In the genomic region with DNA sequence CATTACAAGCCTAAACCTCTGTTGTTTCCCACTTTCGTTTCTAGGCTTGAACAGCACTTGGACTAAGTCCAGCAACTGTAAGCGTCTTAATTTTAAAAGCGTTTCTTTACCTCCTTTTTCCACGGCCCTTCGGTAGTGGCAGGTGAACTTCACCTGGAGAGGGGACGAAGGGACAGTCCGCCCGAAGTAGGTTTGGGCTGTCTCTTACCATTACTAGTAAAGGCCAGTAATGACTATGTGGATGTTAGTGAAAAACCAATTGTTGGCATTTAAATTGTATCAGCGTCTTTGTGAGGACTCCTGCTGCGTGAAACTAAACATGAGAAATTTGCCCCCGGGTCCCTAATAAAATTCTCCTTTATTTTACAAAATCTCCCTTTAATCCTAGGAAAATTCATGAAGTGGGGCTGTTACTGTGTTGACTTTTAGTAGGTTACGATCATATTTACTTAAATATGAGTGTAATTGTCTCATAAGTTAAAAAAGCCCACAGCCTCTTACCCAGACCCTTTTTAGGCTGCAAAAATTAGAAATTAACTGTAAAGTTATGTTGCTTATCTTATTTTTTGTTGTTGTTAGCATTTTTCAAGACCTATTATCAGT, we compare ENCODE assay signal across 1 cellular context.
A peak's percentile ranks its signal among the peaks of the same experiment; 100 is the strongest.
TF ChIP-seq lines count a peak whose summit lies in the region.

No MANE protein-coding gene starts in this region.

TF ChIP-seq in HEK293, 187 proteins besides CTCF, POLR2A, EP300 and RAD21 (continued from another document):
- TF ChIP-seq, protein P1, sequence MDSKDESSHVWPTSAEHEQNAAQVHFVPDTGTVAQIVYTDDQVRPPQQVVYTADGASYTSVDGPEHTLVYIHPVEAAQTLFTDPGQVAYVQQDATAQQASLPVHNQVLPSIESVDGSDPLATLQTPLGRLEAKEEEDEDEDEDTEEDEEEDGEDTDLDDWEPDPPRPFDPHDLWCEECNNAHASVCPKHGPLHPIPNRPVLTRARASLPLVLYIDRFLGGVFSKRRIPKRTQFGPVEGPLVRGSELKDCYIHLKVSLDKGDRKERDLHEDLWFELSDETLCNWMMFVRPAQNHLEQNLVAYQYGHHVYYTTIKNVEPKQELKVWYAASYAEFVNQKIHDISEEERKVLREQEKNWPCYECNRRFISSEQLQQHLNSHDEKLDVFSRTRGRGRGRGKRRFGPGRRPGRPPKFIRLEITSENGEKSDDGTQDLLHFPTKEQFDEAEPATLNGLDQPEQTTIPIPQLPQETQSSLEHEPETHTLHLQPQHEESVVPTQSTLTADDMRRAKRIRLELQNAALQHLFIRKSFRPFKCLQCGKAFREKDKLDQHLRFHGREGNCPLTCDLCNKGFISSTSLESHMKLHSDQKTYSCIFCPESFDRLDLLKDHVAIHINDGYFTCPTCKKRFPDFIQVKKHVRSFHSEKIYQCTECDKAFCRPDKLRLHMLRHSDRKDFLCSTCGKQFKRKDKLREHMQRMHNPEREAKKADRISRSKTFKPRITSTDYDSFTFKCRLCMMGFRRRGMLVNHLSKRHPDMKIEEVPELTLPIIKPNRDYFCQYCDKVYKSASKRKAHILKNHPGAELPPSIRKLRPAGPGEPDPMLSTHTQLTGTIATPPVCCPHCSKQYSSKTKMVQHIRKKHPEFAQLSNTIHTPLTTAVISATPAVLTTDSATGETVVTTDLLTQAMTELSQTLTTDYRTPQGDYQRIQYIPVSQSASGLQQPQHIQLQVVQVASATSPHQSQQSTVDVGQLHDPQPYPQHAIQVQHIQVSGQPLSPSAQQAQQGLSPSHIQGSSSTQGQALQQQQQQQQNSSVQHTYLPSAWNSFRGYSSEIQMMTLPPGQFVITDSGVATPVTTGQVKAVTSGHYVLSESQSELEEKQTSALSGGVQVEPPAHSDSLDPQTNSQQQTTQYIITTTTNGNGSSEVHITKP (tag by site-specific recombination; IDR thresholded peaks at IDR 0.05), result no peak
- TF ChIP-seq ZNF239 (tag by site-specific recombination; IDR thresholded peaks at IDR 0.05) (no peak), ZNF157 (tag by site-specific recombination; IDR thresholded peaks at IDR 0.05) (no peak), GLI2 (tag by site-specific recombination; IDR thresholded peaks at IDR 0.05; ENCODE audit: borderline replicate concordance, low read depth) (no peak), ZNF133 (tag by site-specific recombination; IDR thresholded peaks at IDR 0.05) (no peak), ZNF843 (tag by site-specific recombination; IDR thresholded peaks at IDR 0.05) (no peak), ZNF391 (tag by site-specific recombination; IDR thresholded peaks at IDR 0.05; ENCODE audit: borderline replicate concordance, low read depth) (no peak), ZNF335 (tag by site-specific recombination; conservative IDR thresholded peaks at IDR 0.05) (peak; percentile 34), ZNF433 (tag by site-specific recombination; IDR thresholded peaks at IDR 0.05; ENCODE audit: low read depth) (no peak), KLF10 (tag by site-specific recombination; IDR thresholded peaks at IDR 0.05) (no peak), ZNF621 (tag by site-specific recombination; IDR thresholded peaks at IDR 0.05) (no peak), ZNF658 (tag by site-specific recombination; IDR thresholded peaks at IDR 0.05) (no peak), ZNF404 (tag by site-specific recombination; IDR thresholded peaks at IDR 0.05) (no peak), ZNF174 (tag by site-specific recombination; IDR thresholded peaks at IDR 0.05) (no peak), ZNF677 (tag by site-specific recombination; IDR thresholded peaks at IDR 0.05) (no peak), YY2 (tag by site-specific recombination; IDR thresholded peaks at IDR 0.05) (no peak), ZFP41 (tag by site-specific recombination; IDR thresholded peaks at IDR 0.05; ENCODE audit: borderline replicate concordance) (no peak), OSR2 (tag by site-specific recombination; IDR thresholded peaks at IDR 0.05) (no peak), ZNF266 (tag by site-specific recombination; IDR thresholded peaks at IDR 0.05; ENCODE audit: low read depth) (no peak), MZF1 (tag by site-specific recombination; IDR thresholded peaks at IDR 0.05; ENCODE audit: borderline replicate concordance) (no peak), ZNF211 (tag by site-specific recombination; IDR thresholded peaks at IDR 0.05; ENCODE audit: low read depth) (no peak), ZNF600 (tag by site-specific recombination; IDR thresholded peaks at IDR 0.05) (0 out of 2 replicates have a peak, but pooled peaks have one; percentile 8), KLF16 (tag by site-specific recombination; IDR thresholded peaks at IDR 0.05) (no peak), SP7 (tag by site-specific recombination; IDR thresholded peaks at IDR 0.05) (no peak), SETDB1 (IDR thresholded peaks at IDR 0.05; ENCODE audit: insufficient read length, low read length) (no peak), SCRT1 (tag by site-specific recombination; IDR thresholded peaks at IDR 0.05; ENCODE audit: borderline replicate concordance) (no peak), ZNF132 (tag by site-specific recombination; IDR thresholded peaks at IDR 0.05; ENCODE audit: borderline replicate concordance) (no peak), ZNF785 (tag by site-specific recombination; IDR thresholded peaks at IDR 0.05) (no peak), ZBTB1 (tag by site-specific recombination; IDR thresholded peaks at IDR 0.05) (no peak), ZNF529 (tag by site-specific recombination; IDR thresholded peaks at IDR 0.05; ENCODE audit: insufficient replicate concordance) (no peak), ZNF792 (tag by site-specific recombination; IDR thresholded peaks at IDR 0.05) (no peak), ZNF223 (tag by site-specific recombination; IDR thresholded peaks at IDR 0.05) (no peak), ZNF548 (tag by site-specific recombination; IDR thresholded peaks at IDR 0.05) (no peak), HOXC10 (CRISPR knock-in tag; IDR thresholded peaks at IDR 0.05) (no peak), ZSCAN16 (tag by site-specific recombination; IDR thresholded peaks at IDR 0.05) (no peak), HOXA7 (CRISPR knock-in tag; IDR thresholded peaks at IDR 0.05; ENCODE audit: borderline replicate concordance) (no peak), ZNF121 (tag by site-specific recombination; IDR thresholded peaks at IDR 0.05) (no peak)
- TF ChIP-seq, protein P2, sequence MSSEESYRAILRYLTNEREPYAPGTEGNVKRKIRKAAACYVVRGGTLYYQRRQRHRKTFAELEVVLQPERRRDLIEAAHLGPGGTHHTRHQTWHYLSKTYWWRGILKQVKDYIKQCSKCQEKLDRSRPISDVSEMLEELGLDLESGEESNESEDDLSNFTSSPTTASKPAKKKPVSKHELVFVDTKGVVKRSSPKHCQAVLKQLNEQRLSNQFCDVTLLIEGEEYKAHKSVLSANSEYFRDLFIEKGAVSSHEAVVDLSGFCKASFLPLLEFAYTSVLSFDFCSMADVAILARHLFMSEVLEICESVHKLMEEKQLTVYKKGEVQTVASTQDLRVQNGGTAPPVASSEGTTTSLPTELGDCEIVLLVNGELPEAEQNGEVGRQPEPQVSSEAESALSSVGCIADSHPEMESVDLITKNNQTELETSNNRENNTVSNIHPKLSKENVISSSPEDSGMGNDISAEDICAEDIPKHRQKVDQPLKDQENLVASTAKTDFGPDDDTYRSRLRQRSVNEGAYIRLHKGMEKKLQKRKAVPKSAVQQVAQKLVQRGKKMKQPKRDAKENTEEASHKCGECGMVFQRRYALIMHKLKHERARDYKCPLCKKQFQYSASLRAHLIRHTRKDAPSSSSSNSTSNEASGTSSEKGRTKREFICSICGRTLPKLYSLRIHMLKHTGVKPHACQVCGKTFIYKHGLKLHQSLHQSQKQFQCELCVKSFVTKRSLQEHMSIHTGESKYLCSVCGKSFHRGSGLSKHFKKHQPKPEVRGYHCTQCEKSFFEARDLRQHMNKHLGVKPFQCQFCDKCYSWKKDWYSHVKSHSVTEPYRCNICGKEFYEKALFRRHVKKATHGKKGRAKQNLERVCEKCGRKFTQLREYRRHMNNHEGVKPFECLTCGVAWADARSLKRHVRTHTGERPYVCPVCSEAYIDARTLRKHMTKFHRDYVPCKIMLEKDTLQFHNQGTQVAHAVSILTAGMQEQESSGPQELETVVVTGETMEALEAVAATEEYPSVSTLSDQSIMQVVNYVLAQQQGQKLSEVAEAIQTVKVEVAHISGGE (tag by site-specific recombination; conservative IDR thresholded peaks at IDR 0.05; ENCODE audit: low read depth), result no peak
- TF ChIP-seq, protein P3, sequence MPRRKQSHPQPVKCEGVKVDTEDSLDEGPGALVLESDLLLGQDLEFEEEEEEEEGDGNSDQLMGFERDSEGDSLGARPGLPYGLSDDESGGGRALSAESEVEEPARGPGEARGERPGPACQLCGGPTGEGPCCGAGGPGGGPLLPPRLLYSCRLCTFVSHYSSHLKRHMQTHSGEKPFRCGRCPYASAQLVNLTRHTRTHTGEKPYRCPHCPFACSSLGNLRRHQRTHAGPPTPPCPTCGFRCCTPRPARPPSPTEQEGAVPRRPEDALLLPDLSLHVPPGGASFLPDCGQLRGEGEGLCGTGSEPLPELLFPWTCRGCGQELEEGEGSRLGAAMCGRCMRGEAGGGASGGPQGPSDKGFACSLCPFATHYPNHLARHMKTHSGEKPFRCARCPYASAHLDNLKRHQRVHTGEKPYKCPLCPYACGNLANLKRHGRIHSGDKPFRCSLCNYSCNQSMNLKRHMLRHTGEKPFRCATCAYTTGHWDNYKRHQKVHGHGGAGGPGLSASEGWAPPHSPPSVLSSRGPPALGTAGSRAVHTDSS (tag by site-specific recombination; IDR thresholded peaks at IDR 0.05), result no peak
- TF ChIP-seq, protein P4, sequence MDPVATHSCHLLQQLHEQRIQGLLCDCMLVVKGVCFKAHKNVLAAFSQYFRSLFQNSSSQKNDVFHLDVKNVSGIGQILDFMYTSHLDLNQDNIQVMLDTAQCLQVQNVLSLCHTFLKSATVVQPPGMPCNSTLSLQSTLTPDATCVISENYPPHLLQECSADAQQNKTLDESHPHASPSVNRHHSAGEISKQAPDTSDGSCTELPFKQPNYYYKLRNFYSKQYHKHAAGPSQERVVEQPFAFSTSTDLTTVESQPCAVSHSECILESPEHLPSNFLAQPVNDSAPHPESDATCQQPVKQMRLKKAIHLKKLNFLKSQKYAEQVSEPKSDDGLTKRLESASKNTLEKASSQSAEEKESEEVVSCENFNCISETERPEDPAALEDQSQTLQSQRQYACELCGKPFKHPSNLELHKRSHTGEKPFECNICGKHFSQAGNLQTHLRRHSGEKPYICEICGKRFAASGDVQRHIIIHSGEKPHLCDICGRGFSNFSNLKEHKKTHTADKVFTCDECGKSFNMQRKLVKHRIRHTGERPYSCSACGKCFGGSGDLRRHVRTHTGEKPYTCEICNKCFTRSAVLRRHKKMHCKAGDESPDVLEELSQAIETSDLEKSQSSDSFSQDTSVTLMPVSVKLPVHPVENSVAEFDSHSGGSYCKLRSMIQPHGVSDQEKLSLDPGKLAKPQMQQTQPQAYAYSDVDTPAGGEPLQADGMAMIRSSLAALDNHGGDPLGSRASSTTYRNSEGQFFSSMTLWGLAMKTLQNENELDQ (tag by site-specific recombination; IDR thresholded peaks at IDR 0.05; ENCODE audit: low read depth), result no peak
- TF ChIP-seq, protein P5, sequence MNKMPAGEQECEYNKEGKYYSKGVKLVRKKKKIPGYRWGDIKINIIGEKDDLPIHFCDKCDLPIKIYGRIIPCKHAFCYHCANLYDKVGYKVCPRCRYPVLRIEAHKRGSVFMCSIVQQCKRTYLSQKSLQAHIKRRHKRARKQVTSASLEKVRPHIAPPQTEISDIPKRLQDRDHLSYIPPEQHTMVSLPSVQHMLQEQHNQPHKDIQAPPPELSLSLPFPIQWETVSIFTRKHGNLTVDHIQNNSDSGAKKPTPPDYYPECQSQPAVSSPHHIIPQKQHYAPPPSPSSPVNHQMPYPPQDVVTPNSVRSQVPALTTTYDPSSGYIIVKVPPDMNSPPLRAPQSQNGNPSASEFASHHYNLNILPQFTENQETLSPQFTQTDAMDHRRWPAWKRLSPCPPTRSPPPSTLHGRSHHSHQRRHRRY (tag by site-specific recombination; IDR thresholded peaks at IDR 0.05), result no peak
- TF ChIP-seq, protein P6, sequence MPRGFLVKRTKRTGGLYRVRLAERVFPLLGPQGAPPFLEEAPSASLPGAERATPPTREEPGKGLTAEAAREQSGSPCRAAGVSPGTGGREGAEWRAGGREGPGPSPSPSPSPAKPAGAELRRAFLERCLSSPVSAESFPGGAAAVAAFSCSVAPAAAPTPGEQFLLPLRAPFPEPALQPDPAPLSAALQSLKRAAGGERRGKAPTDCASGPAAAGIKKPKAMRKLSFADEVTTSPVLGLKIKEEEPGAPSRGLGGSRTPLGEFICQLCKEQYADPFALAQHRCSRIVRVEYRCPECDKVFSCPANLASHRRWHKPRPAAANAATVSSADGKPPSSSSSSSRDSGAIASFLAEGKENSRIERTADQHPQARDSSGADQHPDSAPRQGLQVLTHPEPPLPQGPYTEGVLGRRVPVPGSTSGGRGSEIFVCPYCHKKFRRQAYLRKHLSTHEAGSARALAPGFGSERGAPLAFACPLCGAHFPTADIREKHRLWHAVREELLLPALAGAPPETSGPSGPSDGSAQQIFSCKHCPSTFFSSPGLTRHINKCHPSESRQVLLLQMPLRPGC (tag by site-specific recombination; IDR thresholded peaks at IDR 0.05), result no peak
- TF ChIP-seq, protein P7, sequence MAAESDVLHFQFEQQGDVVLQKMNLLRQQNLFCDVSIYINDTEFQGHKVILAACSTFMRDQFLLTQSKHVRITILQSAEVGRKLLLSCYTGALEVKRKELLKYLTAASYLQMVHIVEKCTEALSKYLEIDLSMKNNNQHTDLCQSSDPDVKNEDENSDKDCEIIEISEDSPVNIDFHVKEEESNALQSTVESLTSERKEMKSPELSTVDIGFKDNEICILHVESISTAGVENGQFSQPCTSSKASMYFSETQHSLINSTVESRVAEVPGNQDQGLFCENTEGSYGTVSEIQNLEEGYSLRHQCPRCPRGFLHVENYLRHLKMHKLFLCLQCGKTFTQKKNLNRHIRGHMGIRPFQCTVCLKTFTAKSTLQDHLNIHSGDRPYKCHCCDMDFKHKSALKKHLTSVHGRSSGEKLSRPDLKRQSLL (tag by site-specific recombination; IDR thresholded peaks at IDR 0.05), result no peak
- TF ChIP-seq, protein P8, sequence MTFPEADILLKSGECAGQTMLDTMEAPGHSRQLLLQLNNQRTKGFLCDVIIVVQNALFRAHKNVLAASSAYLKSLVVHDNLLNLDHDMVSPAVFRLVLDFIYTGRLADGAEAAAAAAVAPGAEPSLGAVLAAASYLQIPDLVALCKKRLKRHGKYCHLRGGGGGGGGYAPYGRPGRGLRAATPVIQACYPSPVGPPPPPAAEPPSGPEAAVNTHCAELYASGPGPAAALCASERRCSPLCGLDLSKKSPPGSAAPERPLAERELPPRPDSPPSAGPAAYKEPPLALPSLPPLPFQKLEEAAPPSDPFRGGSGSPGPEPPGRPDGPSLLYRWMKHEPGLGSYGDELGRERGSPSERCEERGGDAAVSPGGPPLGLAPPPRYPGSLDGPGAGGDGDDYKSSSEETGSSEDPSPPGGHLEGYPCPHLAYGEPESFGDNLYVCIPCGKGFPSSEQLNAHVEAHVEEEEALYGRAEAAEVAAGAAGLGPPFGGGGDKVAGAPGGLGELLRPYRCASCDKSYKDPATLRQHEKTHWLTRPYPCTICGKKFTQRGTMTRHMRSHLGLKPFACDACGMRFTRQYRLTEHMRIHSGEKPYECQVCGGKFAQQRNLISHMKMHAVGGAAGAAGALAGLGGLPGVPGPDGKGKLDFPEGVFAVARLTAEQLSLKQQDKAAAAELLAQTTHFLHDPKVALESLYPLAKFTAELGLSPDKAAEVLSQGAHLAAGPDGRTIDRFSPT (tag by site-specific recombination; IDR thresholded peaks at IDR 0.05), result no peak
